ENCODE assay signal across 27 cellular contexts in the genomic region with DNA sequence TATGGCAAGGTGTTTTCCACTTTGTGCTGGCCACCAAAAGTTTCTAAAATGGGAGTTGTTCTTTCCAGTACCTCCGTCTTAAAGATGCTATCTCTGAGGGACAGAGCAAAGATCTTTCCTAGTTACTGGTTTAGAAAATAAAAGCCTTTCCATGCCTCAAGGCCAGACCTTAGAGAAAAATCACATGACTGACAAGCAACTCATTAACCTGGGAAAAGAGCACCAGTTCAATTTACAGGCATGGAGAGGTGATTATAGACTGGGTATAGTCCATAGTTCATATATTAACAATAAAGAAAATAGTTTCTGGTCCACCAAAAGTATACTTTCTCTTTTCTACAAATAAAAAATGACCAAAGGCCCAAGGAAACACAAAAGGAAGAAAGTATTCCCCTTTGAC.
"Had no signal": no experiment of that assay in that cellular context is flagged by ENCODE, and none has a peak within 500 bp of the region (broad histone marks: within the 10 kb centered on the region; RNA-seq: fewer than 3 reads in every experiment).

No MANE protein-coding gene starts in this region.

- H3K4me1 ChIP-seq: parathyroid adenoma, psoas muscle, stomach, thyroid gland, tibial nerve, upper lobe of left lung, vagina had no signal

- ATAC-seq: naive thymus-derived CD8-positive, alpha-beta T cell; natural killer cell treated with Interleukin-12 subunit alpha and Interleukin-12 subunit beta and Interleukin-15 and Interleukin-18, amount 100 ng/mL, for 72 hours; psoas muscle; right cardiac atrium; sciatic nerve; stimulated activated effector memory CD8-positive, alpha-beta T cell treated with anti-CD3 and anti-CD28 coated beads, Interleukin-12 subunit alpha, Interleukin-12 subunit beta, amount 100 ng/mL, for 72 hours; stimulated activated naive B cell treated with anti-CD40 and anti-IgM and Interleukin-4, amounts not matched to agents 10 μg/mL and 1 μg/mL and 100 μg/mL, for 72 hours had no signal

- H3K36me3 ChIP-seq: neutrophil, stomach, thoracic aorta, thyroid gland, tibial nerve, upper lobe of left lung, vagina had no signal

- H3K4me3 ChIP-seq: psoas muscle, skin epidermis, stomach, thoracic aorta, thyroid gland, tibial nerve, upper lobe of left lung, vagina had no signal

- H3K9me3 ChIP-seq: neutrophil, psoas muscle, stomach, thoracic aorta, thyroid gland, tibial nerve, upper lobe of left lung, vagina had no signal

- H3K79me2 ChIP-seq: parathyroid adenoma had no signal

- H3K27ac ChIP-seq: neutrophil, parathyroid adenoma, psoas muscle, skin epidermis, stomach, thoracic aorta, thyroid gland, tibial nerve, upper lobe of left lung, vagina had no signal

- H2AFZ ChIP-seq: parathyroid adenoma had no signal

- H3K27me3 ChIP-seq: neutrophil, stomach, thyroid gland, tibial nerve, upper lobe of left lung, vagina had no signal

- FAIRE-seq: urothelium cell line had no signal

- H3K9ac ChIP-seq: parathyroid adenoma had no signal

- DNase-seq: naive B cell; naive thymus-derived CD8-positive, alpha-beta T cell; nephron progenitor cell; nucleus accumbens; posterior cingulate gyrus; psoas muscle; right cardiac atrium; stimulated activated CD4-positive, alpha-beta T cell treated with anti-CD3 and anti-CD28 coated beads, Interleukin-15, amount 100 ng/mL, for 24 hours; stimulated activated CD4-positive, alpha-beta T cell treated with anti-CD3 and anti-CD28 coated beads, Interleukin-2, amount 100 ng/mL, for 24 hours; stimulated activated CD4-positive, alpha-beta T cell treated with anti-CD3 and anti-CD28 coated beads, Interleukin-2, amount 100 ng/mL, for 48 hours; stimulated activated CD4-positive, alpha-beta T cell treated with anti-CD3 and anti-CD28 coated beads, Interleukin-4, amount 100 ng/mL, for 24 hours; stimulated activated naive B cell treated with anti-CD40 and anti-IgM and Interleukin-4, amounts not matched to agents 10 μg/mL and 1 μg/mL and 100 μg/mL, for 72 hours; stimulated activated naive CD4-positive, alpha-beta T cell treated with Interleukin-2 at 50 U/mL for 16 hours; stomach; thyroid gland; trophoblast cell; upper lobe of left lung had no signal
